ENCODE assay signal across 1 cellular context in the genomic region with DNA sequence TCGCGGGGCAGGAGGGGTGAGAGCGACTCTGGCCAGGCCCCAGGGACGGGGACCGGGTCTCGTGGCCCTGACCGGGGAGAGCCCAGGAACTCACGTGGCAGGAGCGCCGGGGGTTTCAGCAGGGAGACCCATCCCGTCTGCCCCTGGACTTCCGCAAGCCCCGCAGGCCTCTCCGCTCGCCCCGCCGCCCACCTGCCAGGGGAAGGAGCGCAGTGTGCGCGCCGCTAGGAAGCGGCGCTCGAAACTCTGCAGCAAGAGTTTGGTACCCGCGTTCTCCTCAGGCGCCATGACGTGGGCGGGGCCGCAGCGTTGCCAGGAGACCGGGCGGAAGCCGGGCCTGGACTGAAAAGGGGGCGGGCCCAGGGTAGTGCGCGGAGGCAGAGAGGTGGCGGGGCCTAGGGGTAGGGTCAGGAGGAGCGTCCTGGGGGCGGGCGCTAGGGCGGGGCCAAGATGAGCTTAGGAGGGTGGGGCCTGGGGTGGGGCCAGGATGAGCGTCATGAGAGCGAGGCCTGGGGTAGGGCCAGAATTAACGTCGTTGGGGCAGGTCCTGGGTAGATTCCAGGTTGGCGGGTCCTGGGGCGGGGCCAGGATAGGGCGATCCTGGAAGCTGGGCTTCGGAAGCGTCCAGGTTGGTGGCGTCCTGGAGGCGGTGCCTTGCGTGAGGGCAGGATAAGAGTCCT.
TF ChIP-seq lines count a peak whose summit lies in the region.

No MANE protein-coding gene starts in this region.

TF ChIP-seq in H1, 55 proteins besides CTCF, POLR2A, EP300 and RAD21:
- TF ChIP-seq TAF1 (IDR thresholded peaks at IDR 0.05; ENCODE audit: low read depth, low read length) (peak; percentile 80), SIN3A (conservative IDR thresholded peaks at IDR 0.05 in 1 of 2, IDR thresholded peaks at IDR 0.05 in 1 of 2; ENCODE audit: low read depth in 1 of 2, low read length in 2 of 2) (peak in 1 of 2 experiments; percentile 83; a peak in 2 of 4 replicates), SAP30 (IDR thresholded peaks at IDR 0.05; ENCODE audit: insufficient read depth, insufficient replicate concordance, low read length) (no peak), RFX5 (IDR thresholded peaks at IDR 0.05; ENCODE audit: borderline replicate concordance, low read depth, low read length) (no peak), BACH1 (IDR thresholded peaks at IDR 0.05; ENCODE audit: low read length) (no peak), TBP (IDR thresholded peaks at IDR 0.05; ENCODE audit: low read depth, low read length) (0 out of 2 replicates have a peak, but pooled peaks have one; percentile 30), POU5F1 (IDR thresholded peaks at IDR 0.05; ENCODE audit: low read depth, low read length) (no peak), CREB1 (IDR thresholded peaks at IDR 0.05) (peak; percentile 67; the same call in 1 of the 2 replicates), YY1 (IDR thresholded peaks at IDR 0.05; ENCODE audit: low read depth, low read length) (peak; percentile 90), POLR2AphosphoS5 (IDR thresholded peaks at IDR 0.05; ENCODE audit: low read depth, low read length) (peak; percentile 61; the same call in 1 of the 2 replicates), EGR1 (IDR thresholded peaks at IDR 0.05; ENCODE audit: borderline replicate concordance, low read depth, low read length) (peak; percentile 59; the same call in 1 of the 2 replicates), KDM4A (IDR thresholded peaks at IDR 0.05; ENCODE audit: low read depth, low read length, severe bottlenecking) (peak; percentile 54), PHF8 (conservative IDR thresholded peaks at IDR 0.05; ENCODE audit: low read depth, low read length) (peak; percentile 61)
- TF ChIP-seq, protein P1, sequence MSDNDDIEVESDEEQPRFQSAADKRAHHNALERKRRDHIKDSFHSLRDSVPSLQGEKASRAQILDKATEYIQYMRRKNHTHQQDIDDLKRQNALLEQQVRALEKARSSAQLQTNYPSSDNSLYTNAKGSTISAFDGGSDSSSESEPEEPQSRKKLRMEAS (IDR thresholded peaks at IDR 0.05): peak; percentile 31
TF ChIP-seq in H1: peak in this region for 10.
